Comparison of ENCODE assay signal across 18 cellular contexts in the genomic region with DNA sequence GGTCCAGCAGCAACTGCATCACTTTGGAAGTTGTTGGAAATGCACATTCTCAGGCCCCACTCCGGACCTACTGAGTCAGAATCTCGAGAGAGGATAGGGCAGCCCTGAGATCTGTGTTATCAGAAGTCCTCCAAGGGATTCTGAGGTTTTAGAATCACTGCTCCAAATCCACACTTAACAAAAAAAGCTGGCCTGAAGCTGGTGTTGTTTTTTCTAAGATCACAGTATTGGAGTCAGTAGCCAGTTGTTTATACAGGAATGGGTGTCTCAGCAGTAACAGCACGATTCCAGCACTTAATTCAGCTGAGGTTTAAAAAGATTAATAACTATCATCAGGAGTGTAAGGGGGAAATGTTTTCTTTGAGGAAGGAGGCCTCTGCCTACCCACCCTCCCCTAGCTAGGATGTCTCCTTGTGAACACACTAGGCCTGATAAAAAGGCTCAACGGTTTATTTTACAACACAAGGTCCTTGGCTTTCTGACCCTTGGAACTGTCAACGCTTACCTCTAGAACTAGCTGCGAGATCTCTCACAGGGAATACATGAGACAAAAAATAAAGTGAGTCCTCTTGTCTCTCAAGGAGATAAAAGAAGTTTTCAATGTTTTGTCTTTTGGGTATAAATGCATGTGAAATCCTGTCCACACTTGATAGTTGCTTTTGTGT.
"Had no signal": no experiment of that assay in that cellular context is flagged by ENCODE, and none has a peak within 500 bp of the region (broad histone marks: within the 10 kb centered on the region; RNA-seq: fewer than 3 reads in every experiment).

No MANE protein-coding gene starts in this region.

- H3K36me3 Mint-ChIP-seq: activated naive CD4-positive, alpha-beta T cell treated with anti-CD3 and anti-CD28 coated beads, Interleukin-2, amount 50 U/mL, for 24 hours; natural killer cell had no signal

- DNase-seq: activated CD4-positive, alpha-beta memory T cell treated with anti-CD3 and anti-CD28 coated beads, Interleukin-2, amount 10 ng/mL, durations not matched to agents 7 days and 5 days; activated CD4-positive, alpha-beta T cell treated with anti-CD3 and anti-CD28 coated beads for 4 hours; activated CD4-positive, CD25-positive, alpha-beta regulatory T cell; activated gamma-delta T cell treated with Interleukin-2 at 50 U/mL for 16 hours; anterior cingulate cortex; body of pancreas; erythroblast; foreskin melanocyte; left ventricle myocardium inferior; natural killer cell; spleen; stimulated activated CD4-positive, alpha-beta T cell treated with anti-CD3 and anti-CD28 coated beads, Interleukin-4, amount 100 ng/mL, for 1 hour; stimulated activated naive CD8-positive, alpha-beta T cell treated with anti-CD3 and anti-CD28 coated beads, Interleukin-15, Interleukin-2, amounts not matched to agents 100 U/mL and 50 U/mL, for 24 hours; T-helper 17 cell; upper lobe of right lung had no signal

- H3K4me3 Mint-ChIP-seq: activated CD4-positive, alpha-beta memory T cell treated with anti-CD3 and anti-CD28 coated beads, Interleukin-2, amount 10 ng/mL, durations not matched to agents 7 days and 5 days; activated naive CD4-positive, alpha-beta T cell treated with anti-CD3 and anti-CD28 coated beads, Interleukin-2, amount 50 U/mL, for 24 hours; activated T-helper 1 cell treated with anti-CD3 and anti-CD28 coated beads, Interleukin-12 subunit alpha, Interleukin-12 subunit beta, Interleukin-2, Interleukin-4 antibody, amounts not matched to agents 30 ng/mL and 10 ng/mL and 1 ng/mL, durations not matched to agents 14 hours and 24 hours and 36 hours; natural killer cell; T-helper 17 cell had no signal

- H3K9me3 Mint-ChIP-seq: activated naive CD4-positive, alpha-beta T cell treated with anti-CD3 and anti-CD28 coated beads, Interleukin-2, amount 50 U/mL, for 24 hours; natural killer cell had no signal

- H3K4me1 Mint-ChIP-seq: activated CD4-positive, alpha-beta memory T cell treated with anti-CD3 and anti-CD28 coated beads, Interleukin-2, amount 10 ng/mL, durations not matched to agents 7 days and 5 days; natural killer cell had no signal

- H3K27ac Mint-ChIP-seq: activated CD4-positive, alpha-beta memory T cell treated with anti-CD3 and anti-CD28 coated beads, Interleukin-2, amount 10 ng/mL, durations not matched to agents 7 days and 5 days; activated naive CD4-positive, alpha-beta T cell treated with anti-CD3 and anti-CD28 coated beads, Interleukin-2, amount 50 U/mL, for 24 hours; activated T-helper 1 cell treated with anti-CD3 and anti-CD28 coated beads, Interleukin-12 subunit alpha, Interleukin-12 subunit beta, Interleukin-2, Interleukin-4 antibody, amounts not matched to agents 30 ng/mL and 10 ng/mL and 1 ng/mL, durations not matched to agents 14 hours and 24 hours and 36 hours; natural killer cell; progenitor cell of endocrine pancreas; T-helper 17 cell had no signal

- H3K27me3 Mint-ChIP-seq: activated naive CD4-positive, alpha-beta T cell treated with anti-CD3 and anti-CD28 coated beads, Interleukin-2, amount 50 U/mL, for 24 hours had no signal

- ATAC-seq: body of pancreas; natural killer cell; stimulated activated naive CD8-positive, alpha-beta T cell treated with anti-CD3 and anti-CD28 coated beads, Interleukin-15, Interleukin-2, amounts not matched to agents 100 U/mL and 50 U/mL, for 24 hours; T-helper 17 cell had no signal
